ENCODE assay signal across 20 cellular contexts in genomic region chr18:77271720-77272481, GRCh38. TPM values are rescaled to one million over a fixed set of nuclear protein-coding genes. Genes with fewer than 3 reads are reported as not detected.
DNase-seq lines count a peak whose midpoint lies in the region; ATAC-seq, FAIRE-seq and TF ChIP-seq lines count a peak whose summit lies in the region.
"Had no signal": no experiment of that assay in that cellular context is flagged by ENCODE, and none has a peak within 500 bp of the region (broad histone marks: within the 10 kb centered on the region; RNA-seq: fewer than 3 reads in every experiment).

No MANE protein-coding gene starts in this region.

- H2BK12ac ChIP-seq in H9 (ENCODE audit: insufficient read length, low read depth, low read length), result no peak overlapping the region

- peak overlapping the region in 1 of 2 experiments; percentile 40; a peak in 3 of 5 replicates for H3K4me3 Mint-ChIP-seq in H9
- H3K4me3 Mint-ChIP-seq in astrocyte (ENCODE audit: unreplicated experiment), result no peak overlapping the region
- H3K4me3 Mint-ChIP-seq: activated naive CD4-positive, alpha-beta T cell treated with anti-CD3 and anti-CD28 coated beads, Interleukin-2, amount 10 ng/mL, durations not matched to agents 7 days and 5 days had no signal

- H2AFZ ChIP-seq in H9 (ENCODE audit: low read length) (no peak overlapping the region), astrocyte (ENCODE audit: low read depth, low read length) (no peak overlapping the region)

- no peak for FAIRE-seq in astrocyte (lab: Jason Lieb, UNC)

- H3K9me3 ChIP-seq in H9 (ENCODE audit: control insufficient read depth, low read depth, low read length) (peaks cover 7% of the 10 kb centered on the region), astrocyte (ENCODE audit: insufficient read depth, low read depth, low read length) (no peaks in the 10 kb centered on the region), lower lobe of right lung (no peaks in the 10 kb centered on the region)
- H3K9me3 ChIP-seq: esophagus squamous epithelium, sigmoid colon had no signal

- TF ChIP-seq CTCF in AG04449 (IDR thresholded peaks at IDR 0.05; ENCODE audit: insufficient read depth, low read length, missing control alignments), result no peak
- TF ChIP-seq CTCF in H9 (conservative IDR thresholded peaks at IDR 0.05), result no peak
- no peak for TF ChIP-seq CTCF in astrocyte (IDR thresholded peaks at IDR 0.05; ENCODE audit: insufficient read depth, low read depth, low read length)
- TF ChIP-seq CTCF in fibroblast of villous mesenchyme (IDR thresholded peaks at IDR 0.05; ENCODE audit: insufficient read depth, low read depth, low read length), result no peak
- TF ChIP-seq CTCF in lower lobe of right lung (IDR thresholded peaks at IDR 0.05), result no peak

- no peaks in the 10 kb centered on the region for H4K20me1 ChIP-seq in H9 (ENCODE audit: control insufficient read depth, insufficient read depth, insufficient read length)
- H4K20me1 ChIP-seq in astrocyte (ENCODE audit: insufficient read depth, low read length), result no peaks in the 10 kb centered on the region

- no peak overlapping the region for H4K91ac ChIP-seq in H9 (ENCODE audit: insufficient read length, low read depth, low read length)

- no peak overlapping the region for H2BK5ac ChIP-seq in H9 (ENCODE audit: insufficient read length, low read length)

- no peak overlapping the region for H2BK15ac ChIP-seq in H9 (ENCODE audit: low read depth, low read length)

- H4K8ac ChIP-seq in H9 (replicated peaks; ENCODE audit: insufficient read length, low read depth, low read length), result no peak overlapping the region

- H3K79me1 ChIP-seq in H9 (ENCODE audit: insufficient read depth, low read depth, low read length, poor library complexity, severe bottlenecking), result no peaks in the 10 kb centered on the region

- intact Hi-C loops in lower lobe of right lung (cut with DNase I), result no loop called here

- H3K9ac ChIP-seq in H9 (ENCODE audit: extremely low read depth, insufficient read length, low read length) (peak overlapping the region; percentile 34), astrocyte (ENCODE audit: low read length) (no peak overlapping the region)

- H3K4me2 ChIP-seq in H9 (ENCODE audit: insufficient read depth, insufficient read length, low read length) (peak overlapping the region; percentile 32), astrocyte (ENCODE audit: low read length) (no peak overlapping the region)

- H3K36me3 Mint-ChIP-seq in H9 (ENCODE audit: insufficient read depth in 1 of 3, low read depth in 3 of 3) (peaks cover 0 to 5% (median 3%) of the 10 kb centered on the region in 3 experiments; a peak in 5 of 7 replicates), astrocyte (ENCODE audit: low read depth, unreplicated experiment) (no peaks in the 10 kb centered on the region)
- H3K36me3 Mint-ChIP-seq: activated naive CD4-positive, alpha-beta T cell treated with anti-CD3 and anti-CD28 coated beads, Interleukin-2, amount 10 ng/mL, durations not matched to agents 7 days and 5 days had no signal

- H3K4me1 ChIP-seq in H9 (ENCODE audit: insufficient read depth, low read length) (peaks cover 8% of the 10 kb centered on the region), astrocyte (ENCODE audit: insufficient read depth, low read length) (no peaks in the 10 kb centered on the region), lower lobe of right lung (no peaks in the 10 kb centered on the region)
- H3K4me1 ChIP-seq: esophagus squamous epithelium, Peyer's patch, sigmoid colon had no signal

- no peak overlapping the region for H3K23ac ChIP-seq in H9 (ENCODE audit: insufficient read length, low read depth, low read length)

- ATAC-seq in lower lobe of right lung, result no peak
- no peak for ATAC-seq in GM21717 (IDR thresholded peaks at IDR 0.05; ENCODE audit: unreplicated experiment)
- ATAC-seq in HG02870 (IDR thresholded peaks at IDR 0.05; ENCODE audit: unreplicated experiment), result no peak

- no peak overlapping the region for H3K18ac ChIP-seq in H9 (ENCODE audit: insufficient read length, low read depth, low read length)

- peak overlapping the region; percentile 80 for H3K27ac ChIP-seq in H9 (ENCODE audit: insufficient read length, low read depth, low read length)
- no peak overlapping the region for H3K27ac ChIP-seq in astrocyte (ENCODE audit: low read depth, low read length)
- H3K27ac ChIP-seq in lower lobe of right lung, result no peak overlapping the region
- H3K27ac ChIP-seq: esophagus squamous epithelium, Peyer's patch, sigmoid colon had no signal

- CTCF ChIA-PET in AG04449 (lab: Yijun Ruan, JAX), result no interaction called here

- H3K79me2 ChIP-seq in H9 (ENCODE audit: insufficient read depth, low read length), result no peaks in the 10 kb centered on the region
- H3K79me2 ChIP-seq in astrocyte (ENCODE audit: insufficient read depth, low read length), result no peaks in the 10 kb centered on the region

- no peak overlapping the region for H3K56ac ChIP-seq in H9 (ENCODE audit: insufficient read length, low read depth, low read length)

- no peak overlapping the region for H2BK20ac ChIP-seq in H9 (ENCODE audit: low read depth, low read length, poor library complexity, severe bottlenecking)

- H2BK120ac ChIP-seq in H9 (ENCODE audit: low read depth, low read length, poor library complexity, severe bottlenecking), result no peak overlapping the region

- no peaks in the 10 kb centered on the region for H3K23me2 ChIP-seq in H9 (ENCODE audit: insufficient read length, low read depth, low read length, poor library complexity, severe bottlenecking)

- H3K27me3 ChIP-seq in H9 (ENCODE audit: insufficient read depth, low read length) (no peaks in the 10 kb centered on the region), astrocyte (ENCODE audit: insufficient read depth, low read length) (no peaks in the 10 kb centered on the region), lower lobe of right lung (ENCODE audit: low read depth) (peaks cover 5% of the 10 kb centered on the region)
- H3K27me3 ChIP-seq: Peyer's patch had no signal

- no peak overlapping the region for H3K4ac ChIP-seq in H9 (ENCODE audit: low read depth, low read length)

- peaks cover 6% of the 10 kb centered on the region for H3K27me3 Mint-ChIP-seq in H9 (ENCODE audit: low read depth)
- peaks cover 4% of the 10 kb centered on the region for H3K27me3 Mint-ChIP-seq in astrocyte (ENCODE audit: low read depth, unreplicated experiment)

- H3K14ac ChIP-seq in H9 (ENCODE audit: insufficient read depth, low read length), result no peak overlapping the region

- H3K27ac Mint-ChIP-seq in H9 (peak overlapping the region in 2 of 3 experiments; percentile 64 to 94; a peak in 4 of 7 replicates), astrocyte (ENCODE audit: unreplicated experiment) (no peak overlapping the region)
- H3K27ac Mint-ChIP-seq: activated naive CD4-positive, alpha-beta T cell treated with anti-CD3 and anti-CD28 coated beads, Interleukin-2, amount 10 ng/mL, durations not matched to agents 7 days and 5 days had no signal

- POLR2A ChIA-PET in AG04449 (lab: Yijun Ruan, JAX), result no interaction called here

- H3K4me3 ChIP-seq in AG04449 (ENCODE audit: low read depth, low read length) (no peak overlapping the region), astrocyte (ENCODE audit: insufficient read depth, low read depth, low read length) (no peak overlapping the region), fibroblast of villous mesenchyme (ENCODE audit: low read depth, low read length) (no peak overlapping the region), lower lobe of right lung (no peak overlapping the region)
- H3K4me3 ChIP-seq: esophagus squamous epithelium, Peyer's patch, sigmoid colon had no signal

- H3K9me3 Mint-ChIP-seq in H9, result peaks cover 0 to 7% of the 10 kb centered on the region in 2 experiments; a peak in 2 of 5 replicates
- peaks cover under 1% of the 10 kb centered on the region for H3K9me3 Mint-ChIP-seq in astrocyte (ENCODE audit: unreplicated experiment)

- no peak overlapping the region for H2AK5ac ChIP-seq in H9 (ENCODE audit: insufficient read length, low read length)

- WGBS in H9 (ENCODE audit: extremely low coverage, insufficient read length, low lambda C conversion rate), result 100% methylated on average over 1 of the region's 8 CpGs

- H3K36me3 ChIP-seq in astrocyte (ENCODE audit: insufficient read depth, low read length) (no peaks in the 10 kb centered on the region), lower lobe of right lung (no peaks in the 10 kb centered on the region)
- H3K36me3 ChIP-seq: esophagus squamous epithelium, Peyer's patch, sigmoid colon had no signal

- no peak overlapping the region for H3T11ph ChIP-seq in H9 (ENCODE audit: low read length)

- DNase-seq in AG04449 (ENCODE audit: low read depth, low spot score) (peak; percentile 5), H9 (no peak), astrocyte (ENCODE audit: low read depth) (peak; percentile 35), fibroblast of villous mesenchyme (ENCODE audit: low read depth) (peak; percentile 19), lower lobe of right lung (no peak), NCI-H2029 (lab: John Stamatoyannopoulos, UW) (no peak)
- DNase-seq: ACHN; activated CD4-positive, alpha-beta T cell treated with anti-CD3 and anti-CD28 coated beads, Interleukin-2, amount 50 U/mL, for 4 hours; activated naive CD4-positive, alpha-beta T cell treated with anti-CD3 and anti-CD28 coated beads, Interleukin-2, amount 10 ng/mL, durations not matched to agents 7 days and 5 days; EL; esophagus squamous epithelium; KG1; NCI-H1092; NCI-H2171 treated with DMSO at 0.1 percent for 48 hours; NCI-H774; nucleus accumbens; Peyer's patch; sigmoid colon had no signal

- H3K4me1 Mint-ChIP-seq in H9, result peaks cover 28 to 36% of the 10 kb centered on the region in 2 experiments
- peaks cover 10% of the 10 kb centered on the region for H3K4me1 Mint-ChIP-seq in astrocyte (ENCODE audit: low read depth, unreplicated experiment)
- H3K4me1 Mint-ChIP-seq: activated naive CD4-positive, alpha-beta T cell treated with anti-CD3 and anti-CD28 coated beads, Interleukin-2, amount 10 ng/mL, durations not matched to agents 7 days and 5 days had no signal

- H4K5ac ChIP-seq in H9 (ENCODE audit: insufficient read length, low read depth, low read length), result no peak overlapping the region

RNA-seq across cellular contexts. Expression of gene GALR1, which starts 22.3 kb away (rescaled TPM):
- total RNA-seq in H9 (2021) (0.02 and 0.07 TPM in 2 replicates), astrocyte (not detected in 2 replicates), fibroblast of villous mesenchyme (not detected in 2 replicates), lower lobe of right lung (not detected)

Comparison
In these comparisons a context has a peak if more than half of its experiments do, and no peak if none do; other contexts are left out.
1. DNase-seq: peak in AG04449 (single experiment), astrocyte (single experiment) and fibroblast of villous mesenchyme (single experiment); none in H9 (single experiment), lower lobe of right lung (single experiment) and NCI-H2029 (single experiment).